In genomic region chr16:2963611-2964415, GRCh38 we compare ENCODE assay signal across 9 cellular contexts. TPM values are rescaled to one million over a fixed set of nuclear protein-coding genes. Genes with fewer than 3 reads are reported as not detected.
DNase-seq lines count a peak whose midpoint lies in the region; ATAC-seq and TF ChIP-seq lines count a peak whose summit lies in the region.
"Had no signal": no experiment of that assay in that cellular context is flagged by ENCODE, and none has a peak within 500 bp of the region (broad histone marks: within the 10 kb centered on the region; RNA-seq: fewer than 3 reads in every experiment).

Gene KREMEN2, plus strand, starts transcription at chr16:2964275. Its CDS starts 246 bp downstream, at chr16:2964521.

- CTCF ChIA-PET in CD4-positive, alpha-beta T cell (lab: Charles Lee), result interaction anchor here (1.3 kb wide), 1 partner anchor 40 kb away, joined by 5 read pairs; no protein-coding TSS in a partner anchor

- in situ Hi-C loops in astrocyte of the cerebellum (cut with HindIII; ENCODE audit: low sequenced_read_pairs), result no loop called here

- DNase-seq in CD4-positive, alpha-beta T cell, result peak in 1 of 10 experiments; percentile 33
- peak; percentile 94 for DNase-seq in H7
- DNase-seq in OCI-M1 (lab: John Stamatoyannopoulos, UW), result peak; percentile 61
- DNase-seq in astrocyte of the cerebellum (ENCODE audit: low read depth), result no peak
- no peak for DNase-seq in midbrain (lab: John Stamatoyannopoulos, UW)
- no peak for DNase-seq in foreskin melanocyte

- intact Hi-C loops in CD4-positive, alpha-beta T cell (cut with DNase I, micrococcal nuclease), result no loop called here

- H3K4me1 ChIP-seq in mesodermal cell (ENCODE audit: control insufficient read depth, insufficient read depth, low read length, poor library complexity, severe bottlenecking), result peaks cover 3% of the 10 kb centered on the region

- H3K4me3 ChIP-seq in H7 (ENCODE audit: insufficient read depth, low read depth, low read length), result peak within 1 kb of the TSS; percentile 76
- peak within 1 kb of the TSS; percentile 23 for H3K4me3 ChIP-seq in astrocyte of the cerebellum (ENCODE audit: low read depth, low read length)
- peak within 1 kb of the TSS; percentile 39 for H3K4me3 ChIP-seq in mesodermal cell (ENCODE audit: extremely low read depth, insufficient read depth, low read length, poor library complexity, severe bottlenecking)
- H3K4me3 ChIP-seq: right lobe of liver had no signal

- H3K4me1 Mint-ChIP-seq in CD4-positive, alpha-beta T cell (ENCODE audit: low read depth), result peaks cover 26% of the 10 kb centered on the region

- POLR2A ChIA-PET in CD4-positive, alpha-beta T cell (lab: Charles Lee), result interaction anchor here (0.7 to 2.1 kb wide), 2 partner anchors 16 to 40 kb away, joined by 3 to 9 read pairs; partner anchors contain the start of gene PKMYT1

- H3K36me3 ChIP-seq in H7 (replicated peaks; ENCODE audit: control insufficient read depth, insufficient read depth, low read length) (no peaks in the 10 kb centered on the region), mesodermal cell (ENCODE audit: control insufficient read depth, insufficient read depth, low read length) (no peaks in the 10 kb centered on the region)
- H3K36me3 ChIP-seq: right lobe of liver had no signal

- H3K9me3 ChIP-seq in CD4-positive, alpha-beta T cell (ENCODE audit: control insufficient read depth, low read length), result no peaks in the 10 kb centered on the region
- no peaks in the 10 kb centered on the region for H3K9me3 ChIP-seq in mesodermal cell (ENCODE audit: control insufficient read depth, low read length)
- H3K9me3 ChIP-seq: right lobe of liver had no signal

- peak within 1 kb of the TSS; percentile 90 for H3K4me3 Mint-ChIP-seq in CD4-positive, alpha-beta T cell

- no peaks in the 10 kb centered on the region for H3K36me3 Mint-ChIP-seq in CD4-positive, alpha-beta T cell (ENCODE audit: low read depth)

- 0 to 1% methylated on average over 38 to 46 of the region's 64 CpGs for WGBS in mesodermal cell (ENCODE audit: insufficient coverage in 2 of 2), 2 experiments

- no peak within 1 kb of the TSS for H3K27ac Mint-ChIP-seq in CD4-positive, alpha-beta T cell

- no peaks in the 10 kb centered on the region for H3K9me3 Mint-ChIP-seq in CD4-positive, alpha-beta T cell

- peak; percentile 37 for ATAC-seq in CD4-positive, alpha-beta T cell (ENCODE audit: poor library complexity)
- ATAC-seq in HG03521 (IDR thresholded peaks at IDR 0.05; ENCODE audit: unreplicated experiment), result no peak
- ATAC-seq: right lobe of liver had no signal

- no peak for TF ChIP-seq CTCF in CD4-positive, alpha-beta T cell (IDR thresholded peaks at IDR 0.05)
- no peak for TF ChIP-seq CTCF in astrocyte of the cerebellum (IDR thresholded peaks at IDR 0.05; ENCODE audit: low read depth, low read length, missing control alignments)

- no peak within 1 kb of the TSS for H3K27ac ChIP-seq in CD4-positive, alpha-beta T cell (ENCODE audit: low read depth, low read length)
- H3K27ac ChIP-seq in mesodermal cell (ENCODE audit: low read depth, low read length, severe bottlenecking), result no peak within 1 kb of the TSS
- H3K27ac ChIP-seq: right lobe of liver had no signal

- H3K27me3 Mint-ChIP-seq in CD4-positive, alpha-beta T cell, result peaks cover 40% of the 10 kb centered on the region

- peaks cover 67% of the 10 kb centered on the region for H3K27me3 ChIP-seq in CD4-positive, alpha-beta T cell (ENCODE audit: control insufficient read depth, insufficient read depth, low read length)
- H3K27me3 ChIP-seq in H7 (ENCODE audit: control insufficient read depth, insufficient read depth, low read length), result peaks cover 4% of the 10 kb centered on the region; the same call in 1 of the 2 replicates

RNA-seq across cellular contexts. Expression of gene KREMEN2, which starts in this region (rescaled TPM):
- total RNA-seq in CD4-positive, alpha-beta T cell, result not detected
- 17.6 and 20.9 TPM in 2 replicates for total RNA-seq in H7 (2014; rRNA removed; shearing (Covaris generic))
- 2.3 TPM for polyA plus RNA-seq in mesodermal cell (2013, experiment 1 of 2)
- polyA plus RNA-seq in mesodermal cell (2013, experiment 2 of 2), result 1.6 TPM
- total RNA-seq: right lobe of liver had no signal

Comparison
In these comparisons a context has a peak if more than half of its experiments do, and no peak if none do; other contexts are left out.
1. RNA of gene KREMEN2 (total RNA-seq): 17.6 to 20.9 TPM in H7; not detected in CD4-positive, alpha-beta T cell; every median in the first group is over 10 times any median in the second.
2. Peak in ATAC-seq in CD4-positive, alpha-beta T cell; RNA of the gene not detected or under 1 TPM.
3. DNase-seq: peak in H7 (single experiment) and OCI-M1 (single experiment); none in astrocyte of the cerebellum (single experiment), midbrain (single experiment) and foreskin melanocyte (single experiment).
4. H3K4me3 ChIP-seq: peak in every context shown above with its lines; median percentile 76 in H7; 39 in mesodermal cell; 23 in astrocyte of the cerebellum.